8 cellular contexts compared by ENCODE assay signal in the genomic region with DNA sequence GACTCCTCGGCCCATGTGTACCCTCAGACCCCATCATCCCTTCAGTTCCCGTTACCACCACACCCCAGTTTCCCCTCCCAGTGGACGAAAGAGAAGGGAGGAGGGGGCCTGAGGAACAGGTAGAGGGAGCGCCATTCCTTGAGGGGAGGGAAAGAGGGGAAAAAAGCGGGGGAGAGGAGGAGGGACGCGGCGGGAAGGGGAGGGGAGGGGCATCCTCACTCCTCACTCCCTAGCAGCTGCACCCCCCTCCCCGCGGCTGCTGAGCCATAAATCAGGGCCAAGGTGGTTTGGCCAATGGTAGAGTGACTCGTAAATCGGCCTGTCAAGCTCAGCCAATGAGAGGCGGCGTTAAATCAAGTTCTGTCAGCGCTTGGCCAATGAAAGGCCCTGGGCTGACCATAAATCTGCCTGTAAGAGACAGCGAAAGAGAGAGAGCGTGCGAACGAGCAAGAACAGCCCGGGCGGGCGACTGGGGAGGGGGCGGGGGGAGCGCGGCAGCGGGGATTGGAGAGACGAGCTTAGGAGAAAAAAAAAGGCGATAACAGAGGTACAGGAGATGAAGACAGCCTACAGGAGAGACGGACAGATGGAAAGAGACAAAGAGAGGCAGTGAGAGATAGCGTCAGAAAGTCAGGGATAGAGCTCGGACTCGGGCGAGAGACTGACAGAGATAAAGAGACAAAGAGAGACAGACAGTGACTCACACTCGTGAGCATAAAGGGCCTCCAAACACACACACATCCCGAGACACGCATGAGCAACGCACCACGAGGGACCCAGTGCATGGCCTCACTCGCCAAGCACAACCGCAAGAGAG. TPM values are rescaled to one million over a fixed set of nuclear protein-coding genes. Genes with fewer than 3 reads are reported as not detected.
DNase-seq lines count a peak whose midpoint lies in the region; ATAC-seq and TF ChIP-seq lines count a peak whose summit lies in the region.

No MANE protein-coding gene starts in this region.

- H3K4me1 ChIP-seq in prostate gland (replicated peaks) (no peaks in the 10 kb centered on the region), urinary bladder (ENCODE audit: insufficient read depth) (no peaks in the 10 kb centered on the region)

- no peaks in the 10 kb centered on the region for H3K9me3 ChIP-seq in prostate gland

- peak; percentile 95 for DNase-seq in GM13976 (ENCODE audit: low spot score)
- DNase-seq in NCI-H1436 treated with DMSO at 0.1 percent for 48 hours (lab: John Stamatoyannopoulos, UW) = peak; percentile 98
- DNase-seq in SW480 (ENCODE audit: low spot score) = peak; percentile 98
- DNase-seq in amniotic epithelial cell (ENCODE audit: low read depth) = peak; percentile 100
- peak; percentile 95 for DNase-seq in left ventricle myocardium superior
- DNase-seq in prostate gland (ENCODE audit: low spot score) = peak; percentile 96

- peak; percentile 99 for ATAC-seq in HG02852 (IDR thresholded peaks at IDR 0.05; ENCODE audit: unreplicated experiment)
- peak; percentile 96 for ATAC-seq in left ventricle myocardium superior

- H3K36me3 ChIP-seq in prostate gland = no peaks in the 10 kb centered on the region
- H3K36me3 ChIP-seq in urinary bladder (ENCODE audit: insufficient read depth) = no peaks in the 10 kb centered on the region

- H3K27me3 ChIP-seq in prostate gland (replicated peaks; ENCODE audit: insufficient read depth) = no peaks in the 10 kb centered on the region

- peak; percentile 32 for TF ChIP-seq POLR2A in prostate gland (IDR thresholded peaks at IDR 0.05)

- TF ChIP-seq CTCF in GM13976 (IDR thresholded peaks at IDR 0.05; ENCODE audit: borderline replicate concordance, control extremely low read depth, extremely low read depth, insufficient read depth, missing control alignments) = no peak
- peak in 2 of 4 experiments; percentile 3 to 9 for TF ChIP-seq CTCF in prostate gland (IDR thresholded peaks at IDR 0.05)

- H3K27ac ChIP-seq in prostate gland (peak overlapping the region; percentile 78 to 88), urinary bladder (ENCODE audit: low read depth) (peak overlapping the region; percentile 30)

- WGBS in prostate gland = 2% methylated on average over 40 of the region's 40 CpGs
- WGBS in urinary bladder = under 1% methylated on average over 40 of the region's 40 CpGs

- intact Hi-C loops in left ventricle myocardium superior (cut with micrococcal nuclease) = no loop called here
- intact Hi-C loops in prostate gland (cut with DNase I) = loop anchor here (5.0 kb wide), 1 partner anchor 77 kb away; a partner anchor contains a TSS

- peak overlapping the region; percentile 40 to 53 for H3K4me3 ChIP-seq in prostate gland
- H3K4me3 ChIP-seq in urinary bladder (ENCODE audit: low read depth, low read length) = peak overlapping the region; percentile 43

- in situ Hi-C loops in GM13976 (cut with MboI; ENCODE audit: low sequenced_read_pairs, unreplicated experiment) = no loop called here

RNA-seq across cellular contexts. Expression of a gene that starts 5.1 kb away (rescaled TPM):
- total RNA-seq in left ventricle myocardium superior (not detected), prostate gland (under 1 TPM in 1 of 2 donors, not detected in 1; 0.97 TPM), urinary bladder (0.26 TPM)
- 0.96 TPM for polyA plus RNA-seq in urinary bladder

RNA-seq across cellular contexts. Expression of a gene that starts 25.4 kb away (rescaled TPM):
- 7.7 TPM for total RNA-seq in left ventricle myocardium superior
- total RNA-seq in prostate gland = 10 to 100 TPM; 29.4 to 42.4 TPM
- 5.0 TPM for total RNA-seq in urinary bladder
- 26.3 TPM for polyA plus RNA-seq in urinary bladder

RNA-seq across cellular contexts. Expression of a gene that starts 34.2 kb away (rescaled TPM):
- total RNA-seq in left ventricle myocardium superior (114 TPM), prostate gland (100 to 1,000 TPM in 1 of 2 donors, 10 to 100 TPM in 1; 83.1 to 192 TPM), urinary bladder (113 TPM)
- 86.3 TPM for polyA plus RNA-seq in urinary bladder

RNA-seq across cellular contexts. Expression of a gene that starts 58.3 kb away (rescaled TPM):
- total RNA-seq in left ventricle myocardium superior = 0.74 TPM
- total RNA-seq in prostate gland = 1 to 10 TPM in 1 of 2 donors, not detected in 1; 1.1 TPM
- total RNA-seq in urinary bladder = 0.63 TPM
- 0.34 TPM for polyA plus RNA-seq in urinary bladder

RNA-seq across cellular contexts. Expression of a gene that starts 59.9 kb away (rescaled TPM):
- total RNA-seq in left ventricle myocardium superior (44.1 TPM), prostate gland (10 to 100 TPM; 44.2 to 99.4 TPM), urinary bladder (139 TPM)
- 702 TPM for polyA plus RNA-seq in urinary bladder

Comparison
In these comparisons a context has a peak if more than half of its experiments do, and no peak if none do; other contexts are left out.
1. Peak in every context shown above with its lines: DNase-seq, ATAC-seq, H3K4me3 ChIP-seq and H3K27ac ChIP-seq.